In the genomic region with DNA sequence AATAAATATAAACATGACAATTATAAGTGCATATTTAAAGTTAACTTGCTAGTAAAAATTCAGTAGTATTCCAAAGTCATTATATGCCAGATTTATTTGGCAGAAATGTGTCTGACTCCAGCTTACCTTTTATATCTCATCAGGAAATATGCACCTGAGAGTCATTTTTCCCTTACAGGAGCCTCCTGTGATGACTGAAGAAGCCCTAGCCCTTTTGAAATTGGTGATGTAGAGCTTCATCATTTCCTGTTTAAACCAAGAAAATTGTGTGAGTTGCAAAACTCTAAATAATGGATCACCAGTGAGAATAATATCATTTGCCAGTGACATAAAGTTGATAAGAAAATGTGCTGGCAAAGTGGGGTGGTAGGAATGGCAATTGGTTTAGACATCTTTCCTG, we compare ENCODE assay signal across 21 cellular contexts. TPM values are rescaled to one million over a fixed set of nuclear protein-coding genes. Genes with fewer than 3 reads are reported as not detected.
DNase-seq lines count a peak whose midpoint lies in the region; ATAC-seq, FAIRE-seq and TF ChIP-seq lines count a peak whose summit lies in the region.
"Had no signal": no experiment of that assay in that cellular context is flagged by ENCODE, and none has a peak within 500 bp of the region (broad histone marks: within the 10 kb centered on the region; RNA-seq: fewer than 3 reads in every experiment).

No MANE protein-coding gene starts in this region.

- H3K79me2 ChIP-seq in PC-3 (ENCODE audit: low read length) = no peaks in the 10 kb centered on the region

- no peaks in the 10 kb centered on the region for H3F3A ChIP-seq in PC-3 (ENCODE audit: low read length, unreplicated experiment)

- POLR2A ChIA-PET in PC-3 (lab: Charles Lee; ENCODE audit: unreplicated experiment) = interaction anchor here (1.0 kb wide), 1 partner anchor 9 kb away, joined by 4 read pairs; no protein-coding TSS in a partner anchor

- DNase-seq in HPDE6-E6E7 (ENCODE audit: extremely low spot score) = peak; percentile 11
- peak; percentile 48 for DNase-seq in PC-3
- DNase-seq in bronchial epithelial cell (ENCODE audit: low read depth) = peak; percentile 76
- peak in 1 of 2 donors; percentile 24 for DNase-seq in foreskin keratinocyte
- no peak for DNase-seq in NCI-H226
- DNase-seq in mesothelial cell of epicardium (ENCODE audit: low spot score in 2 of 2, unreplicated experiment in 2 of 2) = no peak
- DNase-seq: C1 segment of cervical spinal cord; Calu3; CD4-positive, alpha-beta memory T cell; COR-L47; DMS53; DMS79 treated with DMSO at 0.1 percent for 48 hours; H9 had no signal

- H3K27me3 Mint-ChIP-seq in mesothelial cell of epicardium (ENCODE audit: low read depth) = no peaks in the 10 kb centered on the region
- H3K27me3 Mint-ChIP-seq: CD4-positive, alpha-beta memory T cell had no signal

- no peaks in the 10 kb centered on the region for H3K4me1 Mint-ChIP-seq in mesothelial cell of epicardium
- H3K4me1 Mint-ChIP-seq: CD4-positive, alpha-beta memory T cell; GM23338; H9 had no signal

- intact Hi-C loops in PC-3 (cut with micrococcal nuclease) = no loop called here

- no peak overlapping the region for H3K27ac Mint-ChIP-seq in mesothelial cell of epicardium
- H3K27ac Mint-ChIP-seq: CD4-positive, alpha-beta memory T cell; GM23338; H9 had no signal

- H3K27me3 ChIP-seq in PC-3 (ENCODE audit: low read length) (no peaks in the 10 kb centered on the region), bronchial epithelial cell (ENCODE audit: control insufficient read depth, insufficient read depth, low read length) (no peaks in the 10 kb centered on the region), foreskin keratinocyte (no peaks in the 10 kb centered on the region)

- no peaks in the 10 kb centered on the region for H3K9me3 ChIP-seq in PC-3 (ENCODE audit: low read length)

- peaks cover 11% of the 10 kb centered on the region for H3K9me3 Mint-ChIP-seq in mesothelial cell of epicardium
- H3K9me3 Mint-ChIP-seq: GM23338, H9 had no signal

- H3K27ac ChIP-seq in PC-3 (ENCODE audit: low read length) = no peak overlapping the region
- H3K27ac ChIP-seq in foreskin keratinocyte = no peak overlapping the region

- CTCF ChIA-PET in PC-3 (lab: Charles Lee) = no interaction called here

- no peaks in the 10 kb centered on the region for H3K36me3 Mint-ChIP-seq in mesothelial cell of epicardium
- H3K36me3 Mint-ChIP-seq: CD4-positive, alpha-beta memory T cell had no signal

- ATAC-seq in PC-3 (no peak), foreskin keratinocyte (peak; percentile 46), HG03520 (IDR thresholded peaks at IDR 0.05; ENCODE audit: unreplicated experiment) (no peak)
- ATAC-seq: GM23338, HCT116 had no signal

- no peak overlapping the region for H3K4me3 Mint-ChIP-seq in mesothelial cell of epicardium
- H3K4me3 Mint-ChIP-seq: CD4-positive, alpha-beta memory T cell; GM23338; H9 had no signal

- H3K4me3 ChIP-seq in PC-3 (ENCODE audit: low read length) = no peak overlapping the region
- H3K4me3 ChIP-seq in bronchial epithelial cell (ENCODE audit: low read depth, low read length) = no peak overlapping the region
- H3K4me3 ChIP-seq: GM23338 had no signal

- no peak overlapping the region for H3K9ac ChIP-seq in PC-3 (ENCODE audit: low read length)

- no peaks in the 10 kb centered on the region for H3K36me3 ChIP-seq in PC-3 (ENCODE audit: low read depth, low read length)
- no peaks in the 10 kb centered on the region for H3K36me3 ChIP-seq in bronchial epithelial cell (ENCODE audit: control insufficient read depth, insufficient read depth, low read length)

- no peaks in the 10 kb centered on the region for H4K20me1 ChIP-seq in PC-3 (ENCODE audit: low read length)

- BruUV-seq in PC-3 (replicated peaks; lab: Mats Ljungman, UMichigan) = no TSS peak

- no peaks in the 10 kb centered on the region for H3K9me2 ChIP-seq in PC-3 (replicated peaks; ENCODE audit: low read length)

- TF ChIP-seq CTCF in PC-3 (conservative IDR thresholded peaks at IDR 0.05; ENCODE audit: low read depth, low read length) = no peak
- no peak for TF ChIP-seq CTCF in bronchial epithelial cell (IDR thresholded peaks at IDR 0.05; ENCODE audit: insufficient read depth, low read length, severe bottlenecking)
- TF ChIP-seq CTCF in foreskin keratinocyte (conservative IDR thresholded peaks at IDR 0.05) = no peak
- TF ChIP-seq CTCF in mesothelial cell of epicardium (IDR thresholded peaks at IDR 0.05; ENCODE audit: unreplicated experiment) = no peak

- no peak overlapping the region for H3K4me2 ChIP-seq in PC-3 (ENCODE audit: low read length)
- H3K4me2 ChIP-seq: GM23338 had no signal

- no peak for FAIRE-seq in bronchial epithelial cell (lab: Jason Lieb, UNC)
- FAIRE-seq: G401.6, GM12892 had no signal

- no peak overlapping the region for H2AFZ ChIP-seq in PC-3 (ENCODE audit: low read length)
- H2AFZ ChIP-seq: GM23338 had no signal

- H3K4me1 ChIP-seq in PC-3 (ENCODE audit: insufficient read depth, low read length) = no peaks in the 10 kb centered on the region
- H3K4me1 ChIP-seq in foreskin keratinocyte = no peaks in the 10 kb centered on the region

RNA-seq across cellular contexts. Expression of a gene that starts 42.1 kb away (rescaled TPM):
- total RNA-seq in PC-3 (2014; rRNA removed) (1.8 and 5.9 TPM in 2 replicates), bronchial epithelial cell (not detected in 2 replicates), foreskin keratinocyte (0.17 and 0.18 TPM in 2 replicates), mesothelial cell of epicardium (6.0 to 7.9 TPM (median 7.8 TPM) in 3 replicates)
- 0.08 TPM in 2 replicates for polyA plus RNA-seq in foreskin keratinocyte
- total RNA-seq: A172; A673; CD4-positive, alpha-beta memory T cell had no signal
- polyA plus RNA-seq: BJ had no signal

Comparison
In these comparisons a context has a peak if more than half of its experiments do, and no peak if none do; other contexts are left out.
1. DNase-seq: peak in HPDE6-E6E7 (single experiment), PC-3 (single experiment) and bronchial epithelial cell (single experiment); none in NCI-H226 (single experiment) and mesothelial cell of epicardium (0 of 2).